ENCODE assay signal across 2 cellular contexts in the genomic region with DNA sequence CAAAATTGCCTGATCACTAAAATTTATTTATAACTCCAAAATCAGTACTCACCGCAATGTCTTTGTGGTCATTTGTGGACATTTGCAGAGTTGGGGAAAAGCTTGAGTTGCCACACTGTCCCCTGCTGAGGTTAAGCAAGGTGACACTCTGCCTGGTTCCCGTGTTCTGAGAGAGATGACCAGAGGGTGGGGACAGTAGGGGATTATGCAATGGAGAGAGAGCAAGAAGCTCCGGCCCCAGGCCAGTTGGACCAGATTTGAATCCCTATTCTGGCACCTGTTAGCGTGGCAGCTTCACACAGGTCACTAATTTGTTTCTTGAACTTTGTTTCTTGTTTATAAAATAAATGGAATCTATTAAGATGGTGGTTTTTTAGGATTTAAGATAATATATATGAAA.
TF ChIP-seq lines count a peak whose summit lies in the region.

No MANE protein-coding gene starts in this region.

TF ChIP-seq in liver, 16 proteins besides CTCF, POLR2A, EP300 and RAD21:
- TF ChIP-seq TAF1 (conservative IDR thresholded peaks at IDR 0.05) = no peak
- TF ChIP-seq, protein P1, sequence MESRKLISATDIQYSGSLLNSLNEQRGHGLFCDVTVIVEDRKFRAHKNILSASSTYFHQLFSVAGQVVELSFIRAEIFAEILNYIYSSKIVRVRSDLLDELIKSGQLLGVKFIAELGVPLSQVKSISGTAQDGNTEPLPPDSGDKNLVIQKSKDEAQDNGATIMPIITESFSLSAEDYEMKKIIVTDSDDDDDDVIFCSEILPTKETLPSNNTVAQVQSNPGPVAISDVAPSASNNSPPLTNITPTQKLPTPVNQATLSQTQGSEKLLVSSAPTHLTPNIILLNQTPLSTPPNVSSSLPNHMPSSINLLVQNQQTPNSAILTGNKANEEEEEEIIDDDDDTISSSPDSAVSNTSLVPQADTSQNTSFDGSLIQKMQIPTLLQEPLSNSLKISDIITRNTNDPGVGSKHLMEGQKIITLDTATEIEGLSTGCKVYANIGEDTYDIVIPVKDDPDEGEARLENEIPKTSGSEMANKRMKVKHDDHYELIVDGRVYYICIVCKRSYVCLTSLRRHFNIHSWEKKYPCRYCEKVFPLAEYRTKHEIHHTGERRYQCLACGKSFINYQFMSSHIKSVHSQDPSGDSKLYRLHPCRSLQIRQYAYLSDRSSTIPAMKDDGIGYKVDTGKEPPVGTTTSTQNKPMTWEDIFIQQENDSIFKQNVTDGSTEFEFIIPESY (IDR thresholded peaks at IDR 0.05) = peak; percentile 65
- peak; percentile 52 for TF ChIP-seq FOXA2 (IDR thresholded peaks at IDR 0.05)
- TF ChIP-seq GABPA (IDR thresholded peaks at IDR 0.05 in 1 of 2, conservative IDR thresholded peaks at IDR 0.05 in 1 of 2) = peak in 1 of 2 donors; percentile 52
- peak; percentile 71 to 82 for TF ChIP-seq JUND (IDR thresholded peaks at IDR 0.05)
- no peak for TF ChIP-seq NR2F2 (IDR thresholded peaks at IDR 0.05)
- TF ChIP-seq SP1 (IDR thresholded peaks at IDR 0.05) = peak; percentile 89
- TF ChIP-seq YY1 (IDR thresholded peaks at IDR 0.05) = peak; percentile 67
- peak; percentile 79 to 92 for TF ChIP-seq HNF4A (conservative IDR thresholded peaks at IDR 0.05)
- TF ChIP-seq ATF3 (IDR thresholded peaks at IDR 0.05) = peak; percentile 76
- no peak for TF ChIP-seq HNF4G (IDR thresholded peaks at IDR 0.05)
- peak; percentile 38 for TF ChIP-seq FOXA1 (IDR thresholded peaks at IDR 0.05)
- TF ChIP-seq RXRA (IDR thresholded peaks at IDR 0.05) = peak; percentile 98
- peak; percentile 30 for TF ChIP-seq REST (IDR thresholded peaks at IDR 0.05)
- peak in 1 of 2 donors; percentile 45 for TF ChIP-seq EGR1 (IDR thresholded peaks at IDR 0.05; ENCODE audit: low read depth in 2 of 2)
- peak; percentile 48 for TF ChIP-seq MAX (IDR thresholded peaks at IDR 0.05)

TF ChIP-seq in HepG2, 621 proteins besides CTCF, POLR2A, EP300 and RAD21:
- no peak for TF ChIP-seq ZNF431 (CRISPR knock-in tag; IDR thresholded peaks at IDR 0.05; ENCODE audit: borderline replicate concordance, low read depth)
- TF ChIP-seq GABPA (IDR thresholded peaks at IDR 0.05; ENCODE audit: low read depth, low read length) = no peak
- TF ChIP-seq GABPA (CRISPR knock-in tag; IDR thresholded peaks at IDR 0.05; ENCODE audit: low read depth) = no peak
- TF ChIP-seq AGO2 (optimal IDR thresholded peaks at IDR 0.05; ENCODE audit: low read depth, low read length) = no peak
- no peak for TF ChIP-seq ZNF451 (CRISPR knock-in tag; IDR thresholded peaks at IDR 0.05)
- no peak for TF ChIP-seq JUN (CRISPR knock-in tag; IDR thresholded peaks at IDR 0.05)
- TF ChIP-seq DR1 (CRISPR knock-in tag; IDR thresholded peaks at IDR 0.05) = no peak
- no peak for TF ChIP-seq HDAC2 (CRISPR knock-in tag; IDR thresholded peaks at IDR 0.05)
- TF ChIP-seq MZF1 (CRISPR knock-in tag; IDR thresholded peaks at IDR 0.05; ENCODE audit: borderline replicate concordance) = no peak
- no peak for TF ChIP-seq GFI1 (CRISPR knock-in tag; IDR thresholded peaks at IDR 0.05; ENCODE audit: borderline replicate concordance)
- no peak for TF ChIP-seq ADNP (CRISPR knock-in tag; IDR thresholded peaks at IDR 0.05)
- no peak for TF ChIP-seq REL (CRISPR knock-in tag; conservative IDR thresholded peaks at IDR 0.05)
- TF ChIP-seq PAXIP1 (CRISPR knock-in tag; conservative IDR thresholded peaks at IDR 0.05) = no peak
- TF ChIP-seq, protein P2, sequence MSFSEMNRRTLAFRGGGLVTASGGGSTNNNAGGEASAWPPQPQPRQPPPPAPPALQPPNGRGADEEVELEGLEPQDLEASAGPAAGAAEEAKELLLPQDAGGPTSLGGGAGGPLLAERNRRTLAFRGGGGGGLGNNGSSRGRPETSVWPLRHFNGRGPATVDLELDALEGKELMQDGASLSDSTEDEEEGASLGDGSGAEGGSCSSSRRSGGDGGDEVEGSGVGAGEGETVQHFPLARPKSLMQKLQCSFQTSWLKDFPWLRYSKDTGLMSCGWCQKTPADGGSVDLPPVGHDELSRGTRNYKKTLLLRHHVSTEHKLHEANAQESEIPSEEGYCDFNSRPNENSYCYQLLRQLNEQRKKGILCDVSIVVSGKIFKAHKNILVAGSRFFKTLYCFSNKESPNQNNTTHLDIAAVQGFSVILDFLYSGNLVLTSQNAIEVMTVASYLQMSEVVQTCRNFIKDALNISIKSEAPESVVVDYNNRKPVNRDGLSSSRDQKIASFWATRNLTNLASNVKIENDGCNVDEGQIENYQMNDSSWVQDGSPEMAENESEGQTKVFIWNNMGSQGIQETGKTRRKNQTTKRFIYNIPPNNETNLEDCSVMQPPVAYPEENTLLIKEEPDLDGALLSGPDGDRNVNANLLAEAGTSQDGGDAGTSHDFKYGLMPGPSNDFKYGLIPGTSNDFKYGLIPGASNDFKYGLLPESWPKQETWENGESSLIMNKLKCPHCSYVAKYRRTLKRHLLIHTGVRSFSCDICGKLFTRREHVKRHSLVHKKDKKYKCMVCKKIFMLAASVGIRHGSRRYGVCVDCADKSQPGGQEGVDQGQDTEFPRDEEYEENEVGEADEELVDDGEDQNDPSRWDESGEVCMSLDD (CRISPR knock-in tag; IDR thresholded peaks at IDR 0.05; ENCODE audit: borderline replicate concordance) = no peak
- no peak for TF ChIP-seq CBX5 (CRISPR knock-in tag; IDR thresholded peaks at IDR 0.05; ENCODE audit: borderline replicate concordance)
- TF ChIP-seq, protein P3, sequence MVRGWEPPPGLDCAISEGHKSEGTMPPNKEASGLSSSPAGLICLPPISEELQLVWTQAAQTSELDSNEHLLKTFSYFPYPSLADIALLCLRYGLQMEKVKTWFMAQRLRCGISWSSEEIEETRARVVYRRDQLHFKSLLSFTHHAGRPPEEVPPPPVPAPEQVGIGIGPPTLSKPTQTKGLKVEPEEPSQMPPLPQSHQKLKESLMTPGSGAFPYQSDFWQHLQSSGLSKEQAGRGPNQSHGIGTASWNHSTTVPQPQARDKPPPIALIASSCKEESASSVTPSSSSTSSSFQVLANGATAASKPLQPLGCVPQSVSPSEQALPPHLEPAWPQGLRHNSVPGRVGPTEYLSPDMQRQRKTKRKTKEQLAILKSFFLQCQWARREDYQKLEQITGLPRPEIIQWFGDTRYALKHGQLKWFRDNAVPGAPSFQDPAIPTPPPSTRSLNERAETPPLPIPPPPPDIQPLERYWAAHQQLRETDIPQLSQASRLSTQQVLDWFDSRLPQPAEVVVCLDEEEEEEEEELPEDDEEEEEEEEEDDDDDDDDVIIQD (CRISPR knock-in tag; IDR thresholded peaks at IDR 0.05; ENCODE audit: low read depth) = no peak
- TF ChIP-seq KDM5B (CRISPR knock-in tag; IDR thresholded peaks at IDR 0.05; ENCODE audit: borderline replicate concordance) = no peak
- TF ChIP-seq ZNF225 (CRISPR knock-in tag; IDR thresholded peaks at IDR 0.05) = no peak
- no peak for TF ChIP-seq CERS6 (CRISPR knock-in tag; IDR thresholded peaks at IDR 0.05)
- TF ChIP-seq ZNF616 (CRISPR knock-in tag; IDR thresholded peaks at IDR 0.05; ENCODE audit: low read depth) = no peak
